15 cellular contexts compared by ENCODE assay signal in the genomic region with DNA sequence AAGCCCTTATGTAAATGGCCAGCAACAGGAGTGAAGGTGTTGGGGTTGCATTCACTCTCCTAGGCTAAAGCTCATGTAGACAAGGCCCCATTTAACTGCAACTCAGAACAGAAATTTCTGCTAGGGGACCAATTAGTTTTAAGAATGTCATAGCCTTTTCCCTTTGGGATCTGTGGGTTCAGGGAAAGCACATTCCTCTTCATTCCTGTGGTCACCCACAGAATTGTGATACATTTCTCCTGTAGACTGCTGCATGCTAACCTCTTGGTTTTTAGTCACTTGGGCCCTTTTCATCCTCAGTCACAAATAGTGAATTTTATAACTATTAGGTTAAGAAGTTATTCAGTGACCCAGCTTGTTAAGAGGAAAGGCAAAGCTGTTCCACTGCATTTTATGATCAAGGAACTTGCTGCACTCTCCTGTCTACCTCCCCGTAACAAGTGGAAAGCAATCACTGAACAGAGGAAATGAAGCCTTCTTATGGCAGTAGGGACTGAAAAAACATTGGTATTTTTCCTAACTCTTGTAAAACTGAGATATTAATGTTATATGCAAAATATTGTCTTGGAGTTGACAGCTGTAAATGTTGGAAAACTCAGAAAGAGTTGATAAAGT.
DNase-seq lines count a peak whose midpoint lies in the region; ATAC-seq lines count a peak whose summit lies in the region.
"Had no signal": no experiment of that assay in that cellular context is flagged by ENCODE, and none has a peak within 500 bp of the region (broad histone marks: within the 10 kb centered on the region; RNA-seq: fewer than 3 reads in every experiment).

No MANE protein-coding gene starts in this region.

- DNase-seq in Caki2 (ENCODE audit: low read depth) (peak; percentile 10), RPMI7951 (ENCODE audit: low read depth) (peak; percentile 85), fibroblast of gingiva (ENCODE audit: low read depth) (peak; percentile 79), non-pigmented ciliary epithelial cell (ENCODE audit: low read depth) (peak; percentile 70), midbrain (lab: John Stamatoyannopoulos, UW) (no peak), aorta (no peak), DMS 273 treated with DMSO at 0.1 percent for 48 hours (lab: John Stamatoyannopoulos, UW) (no peak), NCI-H774 (lab: John Stamatoyannopoulos, UW) (no peak)
- DNase-seq: activated CD8-positive, alpha-beta T cell treated with anti-CD3 and anti-CD28 coated beads for 36 hours; activated naive CD4-positive, alpha-beta T cell; CD4-positive, alpha-beta memory T cell; cortex of kidney; stimulated activated CD4-positive, alpha-beta T cell treated with anti-CD3 and anti-CD28 coated beads, Interleukin-4, amount 100 ng/mL, for 1 hour; stimulated activated naive CD4-positive, alpha-beta T cell treated with Interleukin-2 at 50 U/mL for 16 hours; T-helper 9 cell had no signal

- no peaks in the 10 kb centered on the region for H3K27me3 ChIP-seq in aorta (ENCODE audit: control insufficient read depth in 1 of 2, insufficient read depth in 2 of 2, low read length in 1 of 2)

- H3K9me3 ChIP-seq in aorta (ENCODE audit: control insufficient read depth, low read length), result no peaks in the 10 kb centered on the region

- in situ Hi-C loops in Caki2 (cut with HindIII; ENCODE audit: low pct_unique_long_range_greater_than_20kb, low sequenced_read_pairs), result no loop called here

- H3K36me3 ChIP-seq in aorta (ENCODE audit: control insufficient read depth in 1 of 2, insufficient read depth in 2 of 2, low read length in 1 of 2), result no peaks in the 10 kb centered on the region

- no peak overlapping the region for H3K4me3 ChIP-seq in aorta (ENCODE audit: low read length in 2 of 2)

- no peaks in the 10 kb centered on the region for H3K4me1 ChIP-seq in aorta (ENCODE audit: control insufficient read depth in 1 of 2, insufficient read depth in 2 of 2, low read length in 2 of 2)

- no peak overlapping the region for H3K27ac ChIP-seq in aorta (ENCODE audit: low read depth in 1 of 2, low read length in 2 of 2)

- 97% methylated on average over 1 of the region's 1 CpG for WGBS in aorta, 2 donors

- intact Hi-C loops in aorta (cut with DNase I), result no loop called here

- ATAC-seq in aorta (ENCODE audit: low FRiP score), result no peak
- ATAC-seq: activated CD8-positive, alpha-beta T cell treated with anti-CD3 and anti-CD28 coated beads for 36 hours had no signal

Comparison
In these comparisons a context has a peak if more than half of its experiments do, and no peak if none do; other contexts are left out.
1. DNase-seq: peak in Caki2 (single experiment), RPMI7951 (single experiment), fibroblast of gingiva (single experiment) and non-pigmented ciliary epithelial cell (single experiment); none in midbrain (single experiment), aorta (0 of 2), DMS 273 treated with DMSO at 0.1 percent for 48 hours (single experiment) and NCI-H774 (single experiment).